In the genomic region with DNA sequence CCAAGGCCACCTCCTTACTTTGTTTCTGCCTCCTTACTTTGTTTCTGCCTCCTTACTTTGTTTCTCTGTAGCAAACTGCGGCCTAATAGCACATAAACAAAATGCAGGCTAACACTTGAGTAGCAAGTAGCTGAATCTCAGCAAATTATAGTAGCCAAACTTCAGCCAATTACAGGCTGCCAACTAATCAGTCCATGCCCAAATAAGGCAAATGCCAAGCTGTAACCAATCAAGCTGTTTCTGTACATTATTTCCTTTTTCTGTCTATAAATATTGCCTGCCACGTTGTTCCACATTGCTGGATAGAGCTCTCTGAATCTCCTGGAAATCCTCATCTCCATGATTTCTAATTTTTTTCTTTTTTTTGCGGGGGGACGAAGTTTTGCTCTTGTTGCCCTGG, we compare ENCODE assay signal across 33 cellular contexts. TPM values are rescaled to one million over a fixed set of nuclear protein-coding genes. Genes with fewer than 3 reads are reported as not detected.
"Had no signal": no experiment of that assay in that cellular context is flagged by ENCODE, and none has a peak within 500 bp of the region (broad histone marks: within the 10 kb centered on the region; RNA-seq: fewer than 3 reads in every experiment).

No MANE protein-coding gene starts in this region.

- ATAC-seq: activated CD4-positive, CD25-positive, alpha-beta regulatory T cell treated with anti-CD3 and anti-CD28 coated beads, Interleukin-2, amount 50 U/mL, for 24 hours; activated CD8-positive, alpha-beta memory T cell treated with anti-CD3 and anti-CD28 coated beads, Interleukin-2, amount 10 ng/mL, durations not matched to agents 7 days and 5 days; activated CD8-positive, alpha-beta T cell treated with anti-CD3 and anti-CD28 coated beads for 36 hours; activated naive CD4-positive, alpha-beta T cell treated with anti-CD3 and anti-CD28 coated beads, Interleukin-2, amount 50 U/mL, for 72 hours; activated T-cell treated with anti-CD3 and anti-CD28 coated beads, Interleukin-2, amount 50 U/mL, for 72 hours; body of pancreas; gastroesophageal sphincter; heart right ventricle had no signal

- FAIRE-seq: colon, endometrium, endothelial cell of umbilical vein had no signal

- H3K9me3 ChIP-seq: body of pancreas, esophagus squamous epithelium, gastroesophageal sphincter had no signal

- H3K4me1 ChIP-seq: body of pancreas, esophagus squamous epithelium, heart right ventricle had no signal

- H3K27me3 ChIP-seq: body of pancreas, esophagus squamous epithelium, gastroesophageal sphincter, heart right ventricle, hepatocyte had no signal

- H3K4me2 ChIP-seq: hepatocyte had no signal

- H3K36me3 ChIP-seq: esophagus squamous epithelium, gastroesophageal sphincter, heart right ventricle, WERI-Rb-1 had no signal

- H3K27ac ChIP-seq: body of pancreas, epithelial cell of prostate, esophagus squamous epithelium, heart right ventricle, hepatocyte, WERI-Rb-1 had no signal

- DNase-seq: activated B cell treated with CpG ODN at 0.5 μM for 24 hours; activated CD4-positive, alpha-beta T cell treated with anti-CD3 and anti-CD28 coated beads for 48 hours; activated CD4-positive, alpha-beta T cell treated with anti-CD3 and anti-CD28 coated beads, Interleukin-2, amount 50 U/mL, for 1 hour; activated CD4-positive, alpha-beta T cell treated with anti-CD3 and anti-CD28 coated beads, Interleukin-2, amount 50 U/mL, for 48 hours; activated CD8-positive, alpha-beta memory T cell treated with anti-CD3 and anti-CD28 coated beads, Interleukin-2, amount 10 ng/mL, durations not matched to agents 7 days and 5 days; activated CD8-positive, alpha-beta memory T cell treated with anti-CD3 and anti-CD28 coated beads, Interleukin-2, amount 50 U/mL, for 48 hours; activated CD8-positive, alpha-beta T cell treated with anti-CD3 and anti-CD28 coated beads for 36 hours; activated gamma-delta T cell; activated naive CD4-positive, alpha-beta T cell; activated naive CD4-positive, alpha-beta T cell treated with anti-CD3 and anti-CD28 coated beads, Interleukin-2, amount 10 ng/mL, durations not matched to agents 7 days and 5 days; activated naive CD8-positive, alpha-beta T cell treated with anti-CD3 and anti-CD28 coated beads, Interleukin-2, amount 10 ng/mL, durations not matched to agents 7 days and 5 days; activated T-cell treated with anti-CD3 and anti-CD28 coated beads for 4 hours; activated T-cell treated with anti-CD3 and anti-CD28 coated beads, Interleukin-2, amount 50 U/mL, for 24 hours; activated T-cell treated with anti-CD3 and anti-CD28 coated beads, Interleukin-2, amount 50 U/mL, for 72 hours; body of pancreas; caudate nucleus; effector CD8-positive, alpha-beta T cell; esophagus squamous epithelium; foreskin melanocyte; heart right ventricle; T-helper 9 cell; WERI-Rb-1 had no signal

- H2AFZ ChIP-seq: hepatocyte had no signal

- H3K79me2 ChIP-seq: hepatocyte had no signal

- H3K4me3 ChIP-seq: body of pancreas, esophagus squamous epithelium, gastroesophageal sphincter, heart right ventricle, hepatocyte had no signal

RNA-seq across cellular contexts. Expression of gene FRZB, which starts 28.7 kb away (rescaled TPM):
- total RNA-seq: activated B cell treated with CpG ODN at 0.5 μM for 24 hours; activated CD8-positive, alpha-beta memory T cell treated with anti-CD3 and anti-CD28 coated beads for 36 hours; activated CD8-positive, alpha-beta memory T cell treated with anti-CD3 and anti-CD28 coated beads, Interleukin-2, amount 10 ng/mL, durations not matched to agents 7 days and 5 days; activated CD8-positive, alpha-beta T cell treated with anti-CD3 and anti-CD28 coated beads for 36 hours; activated naive CD4-positive, alpha-beta T cell treated with anti-CD3 and anti-CD28 coated beads, Interleukin-2, amount 50 U/mL, for 72 hours; activated naive CD8-positive, alpha-beta T cell treated with anti-CD3 and anti-CD28 coated beads, Interleukin-2, amount 10 ng/mL, durations not matched to agents 7 days and 5 days; activated T-cell treated with anti-CD3 and anti-CD28 coated beads, Interleukin-2, amount 50 U/mL, for 72 hours; endothelial cell of umbilical vein; glomerular endothelial cell; T-helper 2 cell treated with Interferon-gamma antibody and Interleukin-4, amounts not matched to agents 100 ng/mL and 5 ng/mL, for 36 hours had no signal
